Comparison of ENCODE assay signal across 1 cellular context in the genomic region with DNA sequence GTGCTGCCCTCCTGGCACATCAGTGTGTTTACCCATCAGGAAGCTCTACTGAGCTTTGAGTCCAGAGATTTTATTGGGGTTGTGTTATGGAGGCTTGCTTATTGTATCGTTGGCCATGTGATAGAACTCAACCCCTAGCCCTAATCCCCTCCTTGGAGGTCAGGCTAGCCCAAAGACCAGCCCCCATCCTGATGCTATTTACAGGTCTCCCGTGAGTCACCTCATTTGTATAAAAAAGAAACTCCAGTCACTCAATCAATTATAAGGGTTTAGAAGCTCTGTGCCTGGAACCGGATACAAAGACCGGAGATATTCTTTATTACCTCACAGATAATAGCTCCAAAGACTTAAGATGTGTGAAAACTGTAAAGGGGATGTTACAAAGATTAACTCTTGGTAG.
TF ChIP-seq lines count a peak whose summit lies in the region.

No MANE protein-coding gene starts in this region.

TF ChIP-seq in H1, 55 proteins besides CTCF, POLR2A, EP300 and RAD21:
- TF ChIP-seq, protein P1, sequence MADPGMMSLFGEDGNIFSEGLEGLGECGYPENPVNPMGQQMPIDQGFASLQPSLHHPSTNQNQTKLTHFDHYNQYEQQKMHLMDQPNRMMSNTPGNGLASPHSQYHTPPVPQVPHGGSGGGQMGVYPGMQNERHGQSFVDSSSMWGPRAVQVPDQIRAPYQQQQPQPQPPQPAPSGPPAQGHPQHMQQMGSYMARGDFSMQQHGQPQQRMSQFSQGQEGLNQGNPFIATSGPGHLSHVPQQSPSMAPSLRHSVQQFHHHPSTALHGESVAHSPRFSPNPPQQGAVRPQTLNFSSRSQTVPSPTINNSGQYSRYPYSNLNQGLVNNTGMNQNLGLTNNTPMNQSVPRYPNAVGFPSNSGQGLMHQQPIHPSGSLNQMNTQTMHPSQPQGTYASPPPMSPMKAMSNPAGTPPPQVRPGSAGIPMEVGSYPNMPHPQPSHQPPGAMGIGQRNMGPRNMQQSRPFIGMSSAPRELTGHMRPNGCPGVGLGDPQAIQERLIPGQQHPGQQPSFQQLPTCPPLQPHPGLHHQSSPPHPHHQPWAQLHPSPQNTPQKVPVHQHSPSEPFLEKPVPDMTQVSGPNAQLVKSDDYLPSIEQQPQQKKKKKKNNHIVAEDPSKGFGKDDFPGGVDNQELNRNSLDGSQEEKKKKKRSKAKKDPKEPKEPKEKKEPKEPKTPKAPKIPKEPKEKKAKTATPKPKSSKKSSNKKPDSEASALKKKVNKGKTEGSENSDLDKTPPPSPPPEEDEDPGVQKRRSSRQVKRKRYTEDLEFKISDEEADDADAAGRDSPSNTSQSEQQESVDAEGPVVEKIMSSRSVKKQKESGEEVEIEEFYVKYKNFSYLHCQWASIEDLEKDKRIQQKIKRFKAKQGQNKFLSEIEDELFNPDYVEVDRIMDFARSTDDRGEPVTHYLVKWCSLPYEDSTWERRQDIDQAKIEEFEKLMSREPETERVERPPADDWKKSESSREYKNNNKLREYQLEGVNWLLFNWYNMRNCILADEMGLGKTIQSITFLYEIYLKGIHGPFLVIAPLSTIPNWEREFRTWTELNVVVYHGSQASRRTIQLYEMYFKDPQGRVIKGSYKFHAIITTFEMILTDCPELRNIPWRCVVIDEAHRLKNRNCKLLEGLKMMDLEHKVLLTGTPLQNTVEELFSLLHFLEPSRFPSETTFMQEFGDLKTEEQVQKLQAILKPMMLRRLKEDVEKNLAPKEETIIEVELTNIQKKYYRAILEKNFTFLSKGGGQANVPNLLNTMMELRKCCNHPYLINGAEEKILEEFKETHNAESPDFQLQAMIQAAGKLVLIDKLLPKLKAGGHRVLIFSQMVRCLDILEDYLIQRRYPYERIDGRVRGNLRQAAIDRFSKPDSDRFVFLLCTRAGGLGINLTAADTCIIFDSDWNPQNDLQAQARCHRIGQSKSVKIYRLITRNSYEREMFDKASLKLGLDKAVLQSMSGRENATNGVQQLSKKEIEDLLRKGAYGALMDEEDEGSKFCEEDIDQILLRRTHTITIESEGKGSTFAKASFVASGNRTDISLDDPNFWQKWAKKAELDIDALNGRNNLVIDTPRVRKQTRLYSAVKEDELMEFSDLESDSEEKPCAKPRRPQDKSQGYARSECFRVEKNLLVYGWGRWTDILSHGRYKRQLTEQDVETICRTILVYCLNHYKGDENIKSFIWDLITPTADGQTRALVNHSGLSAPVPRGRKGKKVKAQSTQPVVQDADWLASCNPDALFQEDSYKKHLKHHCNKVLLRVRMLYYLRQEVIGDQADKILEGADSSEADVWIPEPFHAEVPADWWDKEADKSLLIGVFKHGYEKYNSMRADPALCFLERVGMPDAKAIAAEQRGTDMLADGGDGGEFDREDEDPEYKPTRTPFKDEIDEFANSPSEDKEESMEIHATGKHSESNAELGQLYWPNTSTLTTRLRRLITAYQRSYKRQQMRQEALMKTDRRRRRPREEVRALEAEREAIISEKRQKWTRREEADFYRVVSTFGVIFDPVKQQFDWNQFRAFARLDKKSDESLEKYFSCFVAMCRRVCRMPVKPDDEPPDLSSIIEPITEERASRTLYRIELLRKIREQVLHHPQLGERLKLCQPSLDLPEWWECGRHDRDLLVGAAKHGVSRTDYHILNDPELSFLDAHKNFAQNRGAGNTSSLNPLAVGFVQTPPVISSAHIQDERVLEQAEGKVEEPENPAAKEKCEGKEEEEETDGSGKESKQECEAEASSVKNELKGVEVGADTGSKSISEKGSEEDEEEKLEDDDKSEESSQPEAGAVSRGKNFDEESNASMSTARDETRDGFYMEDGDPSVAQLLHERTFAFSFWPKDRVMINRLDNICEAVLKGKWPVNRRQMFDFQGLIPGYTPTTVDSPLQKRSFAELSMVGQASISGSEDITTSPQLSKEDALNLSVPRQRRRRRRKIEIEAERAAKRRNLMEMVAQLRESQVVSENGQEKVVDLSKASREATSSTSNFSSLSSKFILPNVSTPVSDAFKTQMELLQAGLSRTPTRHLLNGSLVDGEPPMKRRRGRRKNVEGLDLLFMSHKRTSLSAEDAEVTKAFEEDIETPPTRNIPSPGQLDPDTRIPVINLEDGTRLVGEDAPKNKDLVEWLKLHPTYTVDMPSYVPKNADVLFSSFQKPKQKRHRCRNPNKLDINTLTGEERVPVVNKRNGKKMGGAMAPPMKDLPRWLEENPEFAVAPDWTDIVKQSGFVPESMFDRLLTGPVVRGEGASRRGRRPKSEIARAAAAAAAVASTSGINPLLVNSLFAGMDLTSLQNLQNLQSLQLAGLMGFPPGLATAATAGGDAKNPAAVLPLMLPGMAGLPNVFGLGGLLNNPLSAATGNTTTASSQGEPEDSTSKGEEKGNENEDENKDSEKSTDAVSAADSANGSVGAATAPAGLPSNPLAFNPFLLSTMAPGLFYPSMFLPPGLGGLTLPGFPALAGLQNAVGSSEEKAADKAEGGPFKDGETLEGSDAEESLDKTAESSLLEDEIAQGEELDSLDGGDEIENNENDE (IDR thresholded peaks at IDR 0.05; ENCODE audit: insufficient replicate concordance, low read length): no peak
- TF ChIP-seq BRCA1 (IDR thresholded peaks at IDR 0.05; ENCODE audit: low read depth, low read length): no peak
- TF ChIP-seq CBX5 (IDR thresholded peaks at IDR 0.05; ENCODE audit: low read depth, low read length): no peak
- TF ChIP-seq JUN (IDR thresholded peaks at IDR 0.05; ENCODE audit: low read depth, low read length): peak; percentile 41; the same call in 1 of the 2 replicates
- peak; percentile 80 for TF ChIP-seq JUND (IDR thresholded peaks at IDR 0.05; ENCODE audit: low read length)
- TF ChIP-seq, protein P2, sequence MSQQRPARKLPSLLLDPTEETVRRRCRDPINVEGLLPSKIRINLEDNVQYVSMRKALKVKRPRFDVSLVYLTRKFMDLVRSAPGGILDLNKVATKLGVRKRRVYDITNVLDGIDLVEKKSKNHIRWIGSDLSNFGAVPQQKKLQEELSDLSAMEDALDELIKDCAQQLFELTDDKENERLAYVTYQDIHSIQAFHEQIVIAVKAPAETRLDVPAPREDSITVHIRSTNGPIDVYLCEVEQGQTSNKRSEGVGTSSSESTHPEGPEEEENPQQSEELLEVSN (IDR thresholded peaks at IDR 0.05): no peak
- no peak for TF ChIP-seq SP1 (IDR thresholded peaks at IDR 0.05; ENCODE audit: low read depth, low read length)
- TF ChIP-seq ZNF274 (IDR thresholded peaks at IDR 0.05; ENCODE audit: borderline replicate concordance, extremely low read depth, low read length): no peak
- TF ChIP-seq SAP30 (IDR thresholded peaks at IDR 0.05; ENCODE audit: insufficient read depth, insufficient replicate concordance, low read length): no peak
